Comparison of ENCODE assay signal across 8 cellular contexts in genomic region chr4:128285085-128286023, GRCh38. TPM values are rescaled to one million over a fixed set of nuclear protein-coding genes. Genes with fewer than 3 reads are reported as not detected.
DNase-seq lines count a peak whose midpoint lies in the region; ATAC-seq and TF ChIP-seq lines count a peak whose summit lies in the region.

No MANE protein-coding gene starts in this region.

- intact Hi-C loops in activated naive CD4-positive, alpha-beta T cell treated with anti-CD3 and anti-CD28 coated beads for 36 hours (cut with micrococcal nuclease), result loop anchor here (2.0 to 5.0 kb wide), 4 partner anchors 267 to 653 kb away; partner anchors contain the start of gene INTU
- intact Hi-C loops in activated CD8-positive, alpha-beta T cell treated with anti-CD3 and anti-CD28 coated beads for 36 hours (cut with micrococcal nuclease), result loop anchor here (5.0 to 10.0 kb wide), 3 partner anchors 223 to 809 kb away; partner anchors contain the start of genes C4orf33, LARP1B and SCLT1

- H3K27ac Mint-ChIP-seq in activated naive CD4-positive, alpha-beta T cell treated with anti-CD3 and anti-CD28 coated beads for 36 hours, result no peak overlapping the region
- H3K27ac Mint-ChIP-seq in activated naive CD4-positive, alpha-beta T cell treated with anti-CD3 and anti-CD28 coated beads, Interleukin-2, amount 50 U/mL, for 72 hours, result peak overlapping the region in 1 of 2 donors; percentile 50
- no peak overlapping the region for H3K27ac Mint-ChIP-seq in activated CD8-positive, alpha-beta T cell treated with anti-CD3 and anti-CD28 coated beads for 36 hours

- H3K4me3 ChIP-seq in iPS-18c (ENCODE audit: insufficient read depth, low read depth, low read length) (peak overlapping the region; percentile 79; the same call in 1 of the 2 replicates), tibial nerve (peak overlapping the region in 2 of 4 donors; percentile 70 to 78)

- no peak for TF ChIP-seq POLR2A in tibial nerve (IDR thresholded peaks at IDR 0.05)

- DNase-seq in activated naive CD4-positive, alpha-beta T cell treated with anti-CD3 and anti-CD28 coated beads for 36 hours, result no peak
- no peak for DNase-seq in activated naive CD4-positive, alpha-beta T cell treated with anti-CD3 and anti-CD28 coated beads, Interleukin-2, amount 50 U/mL, for 72 hours (ENCODE audit: low spot score in 2 of 2)
- DNase-seq in activated CD8-positive, alpha-beta T cell treated with anti-CD3 and anti-CD28 coated beads for 36 hours, result no peak
- DNase-seq in tibial nerve (ENCODE audit: low spot score in 2 of 2) (no peak), cerebellar nuclear complex (lab: John Stamatoyannopoulos, UW) (no peak), NCI-H2196 treated with DMSO at 0.1 percent for 48 hours (lab: John Stamatoyannopoulos, UW; ENCODE audit: unreplicated experiment) (no peak)

- no peaks in the 10 kb centered on the region for H3K9me3 ChIP-seq in iPS-18c (ENCODE audit: control insufficient read depth, insufficient read depth, low read length)
- no peaks in the 10 kb centered on the region for H3K9me3 ChIP-seq in tibial nerve

- H3K27ac ChIP-seq in tibial nerve, result peak overlapping the region in 3 of 4 donors; percentile 41 to 96 (median 95)

- CTCF ChIA-PET in activated naive CD4-positive, alpha-beta T cell treated with anti-CD3 and anti-CD28 coated beads for 36 hours (lab: Charles Lee), result interaction anchor here (0.6 to 1.5 kb wide), 2 partner anchors 16 to 20 kb away, joined by 3 read pairs; no protein-coding TSS in a partner anchor
- CTCF ChIA-PET in activated CD8-positive, alpha-beta T cell treated with anti-CD3 and anti-CD28 coated beads for 36 hours (lab: Charles Lee), result interaction anchor here (1.2 to 1.3 kb wide), 4 partner anchors 27 to 320 kb away, joined by 3 to 4 read pairs (median 4); partner anchors contain the start of genes ABHD18 and MFSD8

- H3K27me3 Mint-ChIP-seq in activated naive CD4-positive, alpha-beta T cell treated with anti-CD3 and anti-CD28 coated beads for 36 hours (ENCODE audit: low read depth), result no peaks in the 10 kb centered on the region
- H3K27me3 Mint-ChIP-seq in activated CD8-positive, alpha-beta T cell treated with anti-CD3 and anti-CD28 coated beads for 36 hours, result no peaks in the 10 kb centered on the region

- peaks cover 0 to 41% (median 20%) of the 10 kb centered on the region in 4 donors for H3K4me1 ChIP-seq in tibial nerve

- no peak for TF ChIP-seq CTCF in activated CD8-positive, alpha-beta T cell treated with anti-CD3 and anti-CD28 coated beads for 36 hours (IDR thresholded peaks at IDR 0.05)
- TF ChIP-seq CTCF in tibial nerve (IDR thresholded peaks at IDR 0.05), result no peak

- peak overlapping the region; percentile 76 for H3K4me3 Mint-ChIP-seq in activated naive CD4-positive, alpha-beta T cell treated with anti-CD3 and anti-CD28 coated beads for 36 hours
- peak overlapping the region; percentile 81 for H3K4me3 Mint-ChIP-seq in activated CD8-positive, alpha-beta T cell treated with anti-CD3 and anti-CD28 coated beads for 36 hours

- no peak for TF ChIP-seq EP300 in tibial nerve (IDR thresholded peaks at IDR 0.05)

- no peaks in the 10 kb centered on the region for H3K27me3 ChIP-seq in tibial nerve

- 72 to 73% methylated on average over 18 of the region's 18 CpGs for WGBS in tibial nerve, 2 donors

- POLR2A ChIA-PET in activated CD8-positive, alpha-beta T cell treated with anti-CD3 and anti-CD28 coated beads for 36 hours (lab: Charles Lee), result interaction anchor here (1.1 to 3.0 kb wide), 2 partner anchors 21 to 524 kb away, joined by 3 to 8 read pairs; partner anchors contain the start of gene JADE1

- no peaks in the 10 kb centered on the region for H3K9me3 Mint-ChIP-seq in activated naive CD4-positive, alpha-beta T cell treated with anti-CD3 and anti-CD28 coated beads for 36 hours
- H3K9me3 Mint-ChIP-seq in activated naive CD4-positive, alpha-beta T cell treated with anti-CD3 and anti-CD28 coated beads, Interleukin-2, amount 50 U/mL, for 72 hours, result peaks cover 0 to 4% of the 10 kb centered on the region in 2 donors
- no peaks in the 10 kb centered on the region for H3K9me3 Mint-ChIP-seq in activated CD8-positive, alpha-beta T cell treated with anti-CD3 and anti-CD28 coated beads for 36 hours

- no peak for ATAC-seq in activated naive CD4-positive, alpha-beta T cell treated with anti-CD3 and anti-CD28 coated beads, Interleukin-2, amount 50 U/mL, for 72 hours
- ATAC-seq in activated CD8-positive, alpha-beta T cell treated with anti-CD3 and anti-CD28 coated beads for 36 hours, result no peak
- ATAC-seq in GM21447 (IDR thresholded peaks at IDR 0.05; ENCODE audit: unreplicated experiment), result no peak

- peaks cover 43% of the 10 kb centered on the region for H3K4me1 Mint-ChIP-seq in activated naive CD4-positive, alpha-beta T cell treated with anti-CD3 and anti-CD28 coated beads for 36 hours (ENCODE audit: low read depth)
- peaks cover 48% of the 10 kb centered on the region for H3K4me1 Mint-ChIP-seq in activated CD8-positive, alpha-beta T cell treated with anti-CD3 and anti-CD28 coated beads for 36 hours (ENCODE audit: low read depth)

- peaks cover 10% of the 10 kb centered on the region for H3K36me3 Mint-ChIP-seq in activated naive CD4-positive, alpha-beta T cell treated with anti-CD3 and anti-CD28 coated beads for 36 hours (ENCODE audit: low read depth)
- peaks cover 12 to 35% of the 10 kb centered on the region in 2 donors for H3K36me3 Mint-ChIP-seq in activated naive CD4-positive, alpha-beta T cell treated with anti-CD3 and anti-CD28 coated beads, Interleukin-2, amount 50 U/mL, for 72 hours
- peaks cover 39% of the 10 kb centered on the region for H3K36me3 Mint-ChIP-seq in activated CD8-positive, alpha-beta T cell treated with anti-CD3 and anti-CD28 coated beads for 36 hours (ENCODE audit: low read depth)

- no peaks in the 10 kb centered on the region for H3K36me3 ChIP-seq in tibial nerve

RNA-seq across cellular contexts. Expression of gene PGRMC2, which starts 2.3 kb away (rescaled TPM):
- total RNA-seq in activated naive CD4-positive, alpha-beta T cell treated with anti-CD3 and anti-CD28 coated beads for 36 hours, result 10 to 100 TPM; 19.2 to 22.0 TPM
- 10 to 100 TPM; 23.6 to 52.7 TPM for total RNA-seq in activated naive CD4-positive, alpha-beta T cell treated with anti-CD3 and anti-CD28 coated beads, Interleukin-2, amount 50 U/mL, for 72 hours
- 10 to 100 TPM; 51.2 to 53.5 TPM for total RNA-seq in activated CD8-positive, alpha-beta T cell treated with anti-CD3 and anti-CD28 coated beads for 36 hours
- total RNA-seq in tibial nerve, result 10 to 100 TPM; 21.8 to 45.9 (median 29.0) TPM
